Comparison of ENCODE assay signal across 8 cellular contexts in the genomic region with DNA sequence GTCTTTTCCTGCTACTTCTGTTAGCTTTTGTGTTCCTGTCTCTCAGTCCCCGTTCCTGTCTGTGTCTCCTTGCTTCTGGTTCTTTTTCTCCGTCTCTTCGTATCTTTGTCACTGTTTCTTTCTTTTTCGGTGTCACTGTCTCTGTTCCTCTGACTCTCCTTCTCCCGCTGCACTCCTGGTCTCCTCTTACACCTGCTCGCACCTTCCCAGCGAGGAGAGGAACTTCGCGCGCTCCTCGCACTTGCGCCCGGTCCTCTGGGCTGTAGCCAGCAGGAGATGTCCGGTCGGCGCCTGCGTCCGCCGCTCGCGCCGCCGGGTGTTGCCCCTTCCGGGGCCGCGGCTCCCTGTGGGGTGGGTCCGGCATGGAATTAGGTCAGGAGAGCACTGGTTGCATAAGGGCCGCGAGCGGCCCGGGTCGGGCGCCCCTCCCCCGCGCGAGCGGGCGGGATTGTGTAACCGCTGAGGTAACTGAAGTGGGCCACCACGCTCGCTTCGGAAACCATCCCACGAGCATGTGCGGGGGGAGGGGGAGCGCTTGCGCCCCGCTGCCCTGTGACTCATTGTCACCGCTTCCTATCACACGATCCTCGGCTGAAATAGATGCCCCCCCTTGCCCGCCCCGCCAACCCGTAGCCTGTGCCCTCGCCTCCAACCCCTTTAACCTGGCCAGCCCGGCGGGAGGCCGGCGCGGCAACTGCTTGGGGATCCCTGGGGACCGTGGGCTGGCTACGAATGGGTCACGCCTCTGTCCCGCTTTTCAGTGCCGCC. TPM values are rescaled to one million over a fixed set of nuclear protein-coding genes. Genes with fewer than 3 reads are reported as not detected.
DNase-seq lines count a peak whose midpoint lies in the region; ATAC-seq and TF ChIP-seq lines count a peak whose summit lies in the region.

No MANE protein-coding gene starts in this region.

- no peak for TF ChIP-seq POLR2A in sigmoid colon (IDR thresholded peaks at IDR 0.05)

- peaks cover 9% of the 10 kb centered on the region for H3K4me1 Mint-ChIP-seq in T-helper 1 cell treated with Interleukin-12 subunit alpha and Interleukin-12 subunit beta and Interleukin-4 antibody, amounts not matched to agents 30 μg/mL and 1 μg/mL, for 36 hours (ENCODE audit: low read depth)

- WGBS in hepatocyte (ENCODE audit: low lambda C conversion rate, missing lambda C conversion rate), result 40% methylated on average over 45 of the region's 64 CpGs
- WGBS in sigmoid colon, 2 donors, result 0 to 1% methylated on average over 64 of the region's 64 CpGs

- no peaks in the 10 kb centered on the region for H3K79me2 ChIP-seq in hepatocyte

- H3K9me3 ChIP-seq in hepatocyte (ENCODE audit: low read depth) (no peaks in the 10 kb centered on the region), sigmoid colon (no peaks in the 10 kb centered on the region)

- no peaks in the 10 kb centered on the region for H3K4me1 ChIP-seq in hepatocyte (ENCODE audit: insufficient read depth)
- H3K4me1 ChIP-seq in sigmoid colon, result peaks cover 0 to 15% (median 10%) of the 10 kb centered on the region in 4 donors

- H3K36me3 ChIP-seq in hepatocyte (replicated peaks; ENCODE audit: insufficient read depth, low read depth) (no peaks in the 10 kb centered on the region), sigmoid colon (no peaks in the 10 kb centered on the region)

- no peaks in the 10 kb centered on the region for H3K9me2 ChIP-seq in hepatocyte (replicated peaks; ENCODE audit: insufficient read depth)

- H3K27me3 ChIP-seq in hepatocyte (peaks cover 20% of the 10 kb centered on the region), sigmoid colon (no peaks in the 10 kb centered on the region)

- intact Hi-C loops in sigmoid colon (cut with DNase I), result loop anchor here (2.0 kb wide), 1 partner anchor 127 kb away; no protein-coding TSS in a partner anchor

- no peaks in the 10 kb centered on the region for H4K20me1 ChIP-seq in hepatocyte (ENCODE audit: insufficient read depth, poor library complexity, severe bottlenecking)

- peak in 1 of 4 donors; percentile 12 for TF ChIP-seq EP300 in sigmoid colon (IDR thresholded peaks at IDR 0.05)

- peak overlapping the region; percentile 86 for H3K4me3 Mint-ChIP-seq in T-helper 1 cell treated with Interleukin-12 subunit alpha and Interleukin-12 subunit beta and Interleukin-4 antibody, amounts not matched to agents 30 μg/mL and 1 μg/mL, for 36 hours

- ATAC-seq in HG03045 (IDR thresholded peaks at IDR 0.05; ENCODE audit: unreplicated experiment) (no peak), HG03135 (IDR thresholded peaks at IDR 0.05; ENCODE audit: unreplicated experiment) (no peak)

- peak overlapping the region; percentile 49 for H3K27ac Mint-ChIP-seq in T-helper 1 cell treated with Interleukin-12 subunit alpha and Interleukin-12 subunit beta and Interleukin-4 antibody, amounts not matched to agents 30 μg/mL and 1 μg/mL, for 36 hours

- H3K4me2 ChIP-seq in hepatocyte, result peak overlapping the region; percentile 86

- POLR2A ChIA-PET in AG04449 (lab: Yijun Ruan, JAX), result no interaction called here

- no peak for DNase-seq in AG04449 (ENCODE audit: low read depth, low spot score)
- DNase-seq in HUDEP-2 (lab: John Stamatoyannopoulos, UW; ENCODE audit: unreplicated experiment in 76 of 76), result peak in 68 of 76 experiments; percentile 1 to 74 (median 31)
- DNase-seq in anterior cingulate cortex (lab: John Stamatoyannopoulos, UW), result peak in 38 of 58 donors; percentile 0 to 58 (median 12)
- peak; percentile 80 for DNase-seq in hepatocyte (ENCODE audit: low spot score)
- peak; percentile 93 for DNase-seq in sigmoid colon

- TF ChIP-seq CTCF in AG04449 (IDR thresholded peaks at IDR 0.05; ENCODE audit: insufficient read depth, low read length, missing control alignments), result no peak
- no peak for TF ChIP-seq CTCF in hepatocyte (IDR thresholded peaks at IDR 0.05; ENCODE audit: poor library complexity)
- no peak for TF ChIP-seq CTCF in sigmoid colon (IDR thresholded peaks at IDR 0.05)

- H2AFZ ChIP-seq in hepatocyte, result peak overlapping the region; percentile 14

- H3K4me3 ChIP-seq in AG04449 (ENCODE audit: low read depth, low read length), result peak overlapping the region; percentile 33
- H3K4me3 ChIP-seq in hepatocyte, result peak overlapping the region; percentile 26
- H3K4me3 ChIP-seq in sigmoid colon, result peak overlapping the region; percentile 58 to 68 (median 63)

- no peaks in the 10 kb centered on the region for H3K9me3 Mint-ChIP-seq in T-helper 1 cell treated with Interleukin-12 subunit alpha and Interleukin-12 subunit beta and Interleukin-4 antibody, amounts not matched to agents 30 μg/mL and 1 μg/mL, for 36 hours

- CTCF ChIA-PET in AG04449 (lab: Yijun Ruan, JAX), result no interaction called here

- H3K27ac ChIP-seq in hepatocyte (peak overlapping the region; percentile 81), sigmoid colon (peak overlapping the region; percentile 74 to 89 (median 83))

- no peaks in the 10 kb centered on the region for H3K36me3 Mint-ChIP-seq in T-helper 1 cell treated with Interleukin-12 subunit alpha and Interleukin-12 subunit beta and Interleukin-4 antibody, amounts not matched to agents 30 μg/mL and 1 μg/mL, for 36 hours (ENCODE audit: low read depth)

- H3K27me3 Mint-ChIP-seq in T-helper 1 cell treated with Interleukin-12 subunit alpha and Interleukin-12 subunit beta and Interleukin-4 antibody, amounts not matched to agents 30 μg/mL and 1 μg/mL, for 36 hours (ENCODE audit: low read depth), result peaks cover 37% of the 10 kb centered on the region

RNA-seq across cellular contexts. Expression of gene LONRF3, which starts 1.6 kb away (rescaled TPM):
- total RNA-seq in hepatocyte (5.8 and 6.5 TPM in 2 replicates), sigmoid colon (10 to 100 TPM; 14.4 to 26.8 (median 16.4) TPM)
- polyA plus RNA-seq in hepatocyte (2.6 TPM in 2 replicates), sigmoid colon (1 to 10 TPM; 2.6 to 4.2 (median 3.6) TPM)
